1 cellular context compared by ENCODE assay signal in the genomic region with DNA sequence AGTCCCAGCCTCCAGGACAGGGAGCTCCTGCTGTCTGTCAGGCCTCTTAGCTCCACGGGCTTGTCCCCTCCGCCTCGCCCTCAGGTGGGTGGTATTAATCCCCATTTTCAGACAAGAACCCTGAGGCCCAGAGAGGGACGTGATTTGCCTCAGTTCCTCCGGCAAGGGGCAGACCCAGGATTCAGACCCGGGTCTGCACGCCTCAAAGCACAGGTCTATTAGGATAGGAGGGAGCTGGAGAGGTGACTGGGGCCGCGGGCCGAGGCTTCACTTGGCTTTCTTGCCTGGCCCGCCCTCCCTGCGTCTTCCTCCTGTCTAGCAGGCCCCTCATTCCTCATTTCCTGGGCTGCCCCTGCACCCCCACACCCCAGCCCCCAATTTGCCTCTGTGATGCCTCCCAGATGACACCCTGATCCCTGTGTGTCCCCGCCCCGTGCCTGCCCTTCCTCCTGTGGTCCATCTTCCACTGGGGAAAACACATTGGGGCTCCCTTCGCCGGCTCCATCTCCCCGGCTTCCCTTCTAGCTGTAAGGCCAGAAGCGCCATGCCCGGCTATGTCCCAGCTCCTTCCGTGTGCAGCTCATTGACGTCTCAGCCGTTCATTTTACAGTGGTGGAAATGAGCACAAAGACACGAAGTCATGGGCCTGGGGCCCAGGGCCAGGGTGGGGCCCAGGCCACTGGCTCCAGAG.
TF ChIP-seq lines count a peak whose summit lies in the region.

No MANE protein-coding gene starts in this region.

TF ChIP-seq in H1, 55 proteins besides CTCF, POLR2A, EP300 and RAD21:
- TF ChIP-seq CBX5 (IDR thresholded peaks at IDR 0.05; ENCODE audit: low read depth, low read length) (no peak), KDM1A (IDR thresholded peaks at IDR 0.05; ENCODE audit: borderline replicate concordance, low read length) (no peak), CEBPB (IDR thresholded peaks at IDR 0.05; ENCODE audit: low read depth, low read length) (no peak), HDAC2 (IDR thresholded peaks at IDR 0.05; ENCODE audit: borderline replicate concordance in 1 of 2, low read depth in 2 of 2, low read length in 2 of 2) (no peak), TEAD4 (IDR thresholded peaks at IDR 0.05; ENCODE audit: low read depth, low read length) (no peak), PHF8 (conservative IDR thresholded peaks at IDR 0.05; ENCODE audit: low read depth, low read length) (no peak), RFX5 (IDR thresholded peaks at IDR 0.05; ENCODE audit: borderline replicate concordance, low read depth, low read length) (no peak)
- TF ChIP-seq, protein P1, sequence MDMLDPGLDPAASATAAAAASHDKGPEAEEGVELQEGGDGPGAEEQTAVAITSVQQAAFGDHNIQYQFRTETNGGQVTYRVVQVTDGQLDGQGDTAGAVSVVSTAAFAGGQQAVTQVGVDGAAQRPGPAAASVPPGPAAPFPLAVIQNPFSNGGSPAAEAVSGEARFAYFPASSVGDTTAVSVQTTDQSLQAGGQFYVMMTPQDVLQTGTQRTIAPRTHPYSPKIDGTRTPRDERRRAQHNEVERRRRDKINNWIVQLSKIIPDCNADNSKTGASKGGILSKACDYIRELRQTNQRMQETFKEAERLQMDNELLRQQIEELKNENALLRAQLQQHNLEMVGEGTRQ (IDR thresholded peaks at IDR 0.05; ENCODE audit: low read length) = no peak
- TF ChIP-seq, protein P2, sequence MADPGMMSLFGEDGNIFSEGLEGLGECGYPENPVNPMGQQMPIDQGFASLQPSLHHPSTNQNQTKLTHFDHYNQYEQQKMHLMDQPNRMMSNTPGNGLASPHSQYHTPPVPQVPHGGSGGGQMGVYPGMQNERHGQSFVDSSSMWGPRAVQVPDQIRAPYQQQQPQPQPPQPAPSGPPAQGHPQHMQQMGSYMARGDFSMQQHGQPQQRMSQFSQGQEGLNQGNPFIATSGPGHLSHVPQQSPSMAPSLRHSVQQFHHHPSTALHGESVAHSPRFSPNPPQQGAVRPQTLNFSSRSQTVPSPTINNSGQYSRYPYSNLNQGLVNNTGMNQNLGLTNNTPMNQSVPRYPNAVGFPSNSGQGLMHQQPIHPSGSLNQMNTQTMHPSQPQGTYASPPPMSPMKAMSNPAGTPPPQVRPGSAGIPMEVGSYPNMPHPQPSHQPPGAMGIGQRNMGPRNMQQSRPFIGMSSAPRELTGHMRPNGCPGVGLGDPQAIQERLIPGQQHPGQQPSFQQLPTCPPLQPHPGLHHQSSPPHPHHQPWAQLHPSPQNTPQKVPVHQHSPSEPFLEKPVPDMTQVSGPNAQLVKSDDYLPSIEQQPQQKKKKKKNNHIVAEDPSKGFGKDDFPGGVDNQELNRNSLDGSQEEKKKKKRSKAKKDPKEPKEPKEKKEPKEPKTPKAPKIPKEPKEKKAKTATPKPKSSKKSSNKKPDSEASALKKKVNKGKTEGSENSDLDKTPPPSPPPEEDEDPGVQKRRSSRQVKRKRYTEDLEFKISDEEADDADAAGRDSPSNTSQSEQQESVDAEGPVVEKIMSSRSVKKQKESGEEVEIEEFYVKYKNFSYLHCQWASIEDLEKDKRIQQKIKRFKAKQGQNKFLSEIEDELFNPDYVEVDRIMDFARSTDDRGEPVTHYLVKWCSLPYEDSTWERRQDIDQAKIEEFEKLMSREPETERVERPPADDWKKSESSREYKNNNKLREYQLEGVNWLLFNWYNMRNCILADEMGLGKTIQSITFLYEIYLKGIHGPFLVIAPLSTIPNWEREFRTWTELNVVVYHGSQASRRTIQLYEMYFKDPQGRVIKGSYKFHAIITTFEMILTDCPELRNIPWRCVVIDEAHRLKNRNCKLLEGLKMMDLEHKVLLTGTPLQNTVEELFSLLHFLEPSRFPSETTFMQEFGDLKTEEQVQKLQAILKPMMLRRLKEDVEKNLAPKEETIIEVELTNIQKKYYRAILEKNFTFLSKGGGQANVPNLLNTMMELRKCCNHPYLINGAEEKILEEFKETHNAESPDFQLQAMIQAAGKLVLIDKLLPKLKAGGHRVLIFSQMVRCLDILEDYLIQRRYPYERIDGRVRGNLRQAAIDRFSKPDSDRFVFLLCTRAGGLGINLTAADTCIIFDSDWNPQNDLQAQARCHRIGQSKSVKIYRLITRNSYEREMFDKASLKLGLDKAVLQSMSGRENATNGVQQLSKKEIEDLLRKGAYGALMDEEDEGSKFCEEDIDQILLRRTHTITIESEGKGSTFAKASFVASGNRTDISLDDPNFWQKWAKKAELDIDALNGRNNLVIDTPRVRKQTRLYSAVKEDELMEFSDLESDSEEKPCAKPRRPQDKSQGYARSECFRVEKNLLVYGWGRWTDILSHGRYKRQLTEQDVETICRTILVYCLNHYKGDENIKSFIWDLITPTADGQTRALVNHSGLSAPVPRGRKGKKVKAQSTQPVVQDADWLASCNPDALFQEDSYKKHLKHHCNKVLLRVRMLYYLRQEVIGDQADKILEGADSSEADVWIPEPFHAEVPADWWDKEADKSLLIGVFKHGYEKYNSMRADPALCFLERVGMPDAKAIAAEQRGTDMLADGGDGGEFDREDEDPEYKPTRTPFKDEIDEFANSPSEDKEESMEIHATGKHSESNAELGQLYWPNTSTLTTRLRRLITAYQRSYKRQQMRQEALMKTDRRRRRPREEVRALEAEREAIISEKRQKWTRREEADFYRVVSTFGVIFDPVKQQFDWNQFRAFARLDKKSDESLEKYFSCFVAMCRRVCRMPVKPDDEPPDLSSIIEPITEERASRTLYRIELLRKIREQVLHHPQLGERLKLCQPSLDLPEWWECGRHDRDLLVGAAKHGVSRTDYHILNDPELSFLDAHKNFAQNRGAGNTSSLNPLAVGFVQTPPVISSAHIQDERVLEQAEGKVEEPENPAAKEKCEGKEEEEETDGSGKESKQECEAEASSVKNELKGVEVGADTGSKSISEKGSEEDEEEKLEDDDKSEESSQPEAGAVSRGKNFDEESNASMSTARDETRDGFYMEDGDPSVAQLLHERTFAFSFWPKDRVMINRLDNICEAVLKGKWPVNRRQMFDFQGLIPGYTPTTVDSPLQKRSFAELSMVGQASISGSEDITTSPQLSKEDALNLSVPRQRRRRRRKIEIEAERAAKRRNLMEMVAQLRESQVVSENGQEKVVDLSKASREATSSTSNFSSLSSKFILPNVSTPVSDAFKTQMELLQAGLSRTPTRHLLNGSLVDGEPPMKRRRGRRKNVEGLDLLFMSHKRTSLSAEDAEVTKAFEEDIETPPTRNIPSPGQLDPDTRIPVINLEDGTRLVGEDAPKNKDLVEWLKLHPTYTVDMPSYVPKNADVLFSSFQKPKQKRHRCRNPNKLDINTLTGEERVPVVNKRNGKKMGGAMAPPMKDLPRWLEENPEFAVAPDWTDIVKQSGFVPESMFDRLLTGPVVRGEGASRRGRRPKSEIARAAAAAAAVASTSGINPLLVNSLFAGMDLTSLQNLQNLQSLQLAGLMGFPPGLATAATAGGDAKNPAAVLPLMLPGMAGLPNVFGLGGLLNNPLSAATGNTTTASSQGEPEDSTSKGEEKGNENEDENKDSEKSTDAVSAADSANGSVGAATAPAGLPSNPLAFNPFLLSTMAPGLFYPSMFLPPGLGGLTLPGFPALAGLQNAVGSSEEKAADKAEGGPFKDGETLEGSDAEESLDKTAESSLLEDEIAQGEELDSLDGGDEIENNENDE (IDR thresholded peaks at IDR 0.05; ENCODE audit: insufficient replicate concordance, low read length) = no peak
